ENCODE assay signal across 30 cellular contexts in genomic region chr7:23220690-23221305, GRCh38. TPM values are rescaled to one million over a fixed set of nuclear protein-coding genes. Genes with fewer than 3 reads are reported as not detected.
A peak's percentile ranks its signal among the peaks of the same experiment; 100 is the strongest.
DNase-seq lines count a peak whose midpoint lies in the region; FAIRE-seq and TF ChIP-seq lines count a peak whose summit lies in the region.
"Had no signal": no experiment of that assay in that cellular context is flagged by ENCODE, and none has a peak within 500 bp of the region (broad histone marks: within the 10 kb centered on the region; RNA-seq: fewer than 3 reads in every experiment).

No MANE protein-coding gene starts in this region.

- H3K9ac ChIP-seq in H1 (replicated peaks in 1 of 4; ENCODE audit: extremely low read depth in 1 of 4, low read depth in 3 of 4, low read length in 3 of 4) = no peak overlapping the region

- no peaks in the 10 kb centered on the region for H3K23me2 ChIP-seq in H1 (ENCODE audit: low read depth, low read length)

- H2BK120ac ChIP-seq in H1 (replicated peaks; ENCODE audit: low read depth, low read length) = no peak overlapping the region

- intact Hi-C loops in activated CD4-positive, alpha-beta T cell treated with anti-CD3 and anti-CD28 coated beads, Interleukin-2, amount 10 ng/mL, durations not matched to agents 24 days and 14 days (cut with micrococcal nuclease) = no loop called here

- no peaks in the 10 kb centered on the region for H4K20me1 ChIP-seq in H1 (replicated peaks in 1 of 2; ENCODE audit: control insufficient read depth in 1 of 2, insufficient read depth in 2 of 2, low read length in 2 of 2)

- TF ChIP-seq EP300 in H1 (IDR thresholded peaks at IDR 0.05; ENCODE audit: borderline replicate concordance in 1 of 2, low read depth in 2 of 2, low read length in 2 of 2) = no peak

- H3K4me2 ChIP-seq in H1 (ENCODE audit: insufficient read depth in 1 of 2, low read depth in 2 of 2, low read length in 2 of 2) = no peak overlapping the region; a peak in 1 of 4 replicates

- no peak overlapping the region for H3K23ac ChIP-seq in H1 (ENCODE audit: insufficient read length)

- no peak overlapping the region for H3K14ac ChIP-seq in H1 (ENCODE audit: insufficient read length)

- no peak overlapping the region for H2BK20ac ChIP-seq in H1 (ENCODE audit: low read length)

- no peak overlapping the region for H3K56ac ChIP-seq in H1 (replicated peaks; ENCODE audit: insufficient read length, low read depth, low read length)

- WGBS in H1 (ENCODE audit: extremely low coverage in 1 of 2, insufficient coverage in 1 of 2, insufficient read length in 1 of 2, insufficient replicate concordance in 2 of 2, low coverage in 1 of 2, low lambda C conversion rate in 2 of 2, missing lambda C conversion rate in 1 of 2), 2 experiments = 85% methylated on average over 10 of the region's 10 CpGs; no CpG with 5 or more reads in 1 of the 2 experiments

- peaks cover 3% of the 10 kb centered on the region for H3K9me3 Mint-ChIP-seq in neural crest cell
- H3K9me3 Mint-ChIP-seq in activated CD4-positive, alpha-beta T cell treated with anti-CD3 and anti-CD28 coated beads, Interleukin-2, amount 10 ng/mL, durations not matched to agents 24 days and 14 days = no peaks in the 10 kb centered on the region
- H3K9me3 Mint-ChIP-seq: activated naive CD8-positive, alpha-beta T cell treated with anti-CD3 and anti-CD28 coated beads, Interleukin-2, amount 10 ng/mL, durations not matched to agents 7 days and 5 days; CD14-positive monocyte had no signal

- no peak overlapping the region for H3K4me3 Mint-ChIP-seq in neural crest cell
- H3K4me3 Mint-ChIP-seq in activated CD4-positive, alpha-beta T cell treated with anti-CD3 and anti-CD28 coated beads, Interleukin-2, amount 10 ng/mL, durations not matched to agents 24 days and 14 days = no peak overlapping the region
- H3K4me3 Mint-ChIP-seq: activated naive CD8-positive, alpha-beta T cell treated with anti-CD3 and anti-CD28 coated beads, Interleukin-2, amount 10 ng/mL, durations not matched to agents 7 days and 5 days had no signal

- H3K4ac ChIP-seq in H1 (replicated peaks; ENCODE audit: insufficient read length, low read depth, low read length) = no peak overlapping the region

- H3K4me1 ChIP-seq in HEK293 (ENCODE audit: control insufficient read depth, insufficient read depth, low read length) (no peaks in the 10 kb centered on the region), H1 (replicated peaks in 1 of 4; ENCODE audit: control insufficient read depth in 3 of 4, insufficient read depth in 4 of 4, low read length in 3 of 4) (peaks cover 0 to 3% (median 0%) of the 10 kb centered on the region in 4 experiments; a peak in 2 of 7 replicates)
- H3K4me1 ChIP-seq: sigmoid colon had no signal

- DNase-seq in DMS 273 (lab: John Stamatoyannopoulos, UW; ENCODE audit: unreplicated experiment) (peak; percentile 22), DMS 273 treated with DMSO at 0.1 percent for 48 hours (lab: John Stamatoyannopoulos, UW) (no peak), H1 (ENCODE audit: low read depth in 1 of 2, low spot score in 2 of 2) (no peak), neural crest cell (ENCODE audit: low read depth, low spot score) (no peak), DMS53 (lab: John Stamatoyannopoulos, UW) (no peak), NOMO-1 (lab: John Stamatoyannopoulos, UW; ENCODE audit: unreplicated experiment in 2 of 2) (no peak)
- DNase-seq in activated CD4-positive, alpha-beta T cell treated with anti-CD3 and anti-CD28 coated beads, Interleukin-2, amount 10 ng/mL, durations not matched to agents 24 days and 14 days = no peak
- DNase-seq: activated CD4-positive, alpha-beta T cell treated with anti-CD3 and anti-CD28 coated beads for 48 hours; activated gamma-delta T cell; activated naive CD8-positive, alpha-beta T cell treated with anti-CD3 and anti-CD28 coated beads, Interleukin-2, amount 10 ng/mL, durations not matched to agents 7 days and 5 days; activated T-cell treated with anti-CD3 and anti-CD28 coated beads, Interleukin-2, amount 50 U/mL, for 1 hour; Calu3; central memory CD4-positive, alpha-beta T cell; dorsolateral prefrontal cortex; head of caudate nucleus; KBM-7; MG63; NCI-H1105 treated with DMSO at 0.1 percent for 48 hours; NCI-H2029; OCI-M1; sigmoid colon; stimulated activated CD4-positive, alpha-beta T cell treated with anti-CD3 and anti-CD28 coated beads, Interleukin-4, amount 100 ng/mL, for 4 hours; stimulated activated naive CD4-positive, alpha-beta T cell treated with Interleukin-2 at 50 U/mL for 16 hours had no signal

- FAIRE-seq in H1 (lab: Jason Lieb, UNC) = no peak
- FAIRE-seq: astrocyte, urothelium cell line had no signal

- no peaks in the 10 kb centered on the region for H3K79me1 ChIP-seq in H1 (ENCODE audit: low read depth, low read length)

- no peak overlapping the region for H3K4me3 ChIP-seq in HEK293 (ENCODE audit: low read depth, low read length)
- H3K4me3 ChIP-seq in H1 (ENCODE audit: extremely low read depth in 1 of 4, insufficient read depth in 2 of 4, low read depth in 3 of 4, low read length in 4 of 4) = no peak overlapping the region
- H3K4me3 ChIP-seq: dorsolateral prefrontal cortex, lung, MG63, sigmoid colon had no signal

- TF ChIP-seq POLR2A in H1 (IDR thresholded peaks at IDR 0.05; ENCODE audit: control extremely low read depth in 1 of 2, low read depth in 2 of 2, low read length in 2 of 2) = no peak

- H4K8ac ChIP-seq in H1 (ENCODE audit: extremely low read depth, insufficient read depth, low read length) = no peak overlapping the region

- H3K27ac ChIP-seq in HEK293 (ENCODE audit: extremely low read depth, low read depth, low read length) = no peak overlapping the region
- H3K27ac ChIP-seq in H1 (ENCODE audit: low read depth, low read length) = no peak overlapping the region
- H3K27ac ChIP-seq: 22Rv1, dorsolateral prefrontal cortex, sigmoid colon had no signal

- H3K27ac Mint-ChIP-seq in neural crest cell (ENCODE audit: unreplicated experiment) = peak overlapping the region; percentile 2
- H3K27ac Mint-ChIP-seq in activated CD4-positive, alpha-beta T cell treated with anti-CD3 and anti-CD28 coated beads, Interleukin-2, amount 10 ng/mL, durations not matched to agents 24 days and 14 days = no peak overlapping the region
- H3K27ac Mint-ChIP-seq: activated naive CD8-positive, alpha-beta T cell treated with anti-CD3 and anti-CD28 coated beads, Interleukin-2, amount 10 ng/mL, durations not matched to agents 7 days and 5 days; CD14-positive monocyte had no signal

- H4K91ac ChIP-seq in H1 (replicated peaks; ENCODE audit: insufficient read length, low read length) = no peak overlapping the region

- H2AFZ ChIP-seq in H1 (ENCODE audit: low read length) = peak overlapping the region; percentile 47; the same call in 1 of the 2 replicates

- POLR2A ChIA-PET in HEK293 (lab: Yijun Ruan, JAX) (interaction anchor here (0.6 kb wide), 1 partner anchor 11 kb away, joined by 3 read pairs; no protein-coding TSS in a partner anchor), H1 (lab: Charles Lee; ENCODE audit: partially characterized antibody) (interaction anchor here (1.4 kb wide), 1 partner anchor 9 kb away, joined by 3 read pairs; no protein-coding TSS in a partner anchor)

- no peak overlapping the region for H2BK15ac ChIP-seq in H1 (ENCODE audit: low read length)

- TF ChIP-seq CTCF in HEK293 (tag by site-specific recombination; IDR thresholded peaks at IDR 0.05) (no peak), H1 (IDR thresholded peaks at IDR 0.05; ENCODE audit: control extremely low read depth in 1 of 3, insufficient read depth in 1 of 3, low read depth in 1 of 3, low read length in 3 of 3) (no peak), neural crest cell (conservative IDR thresholded peaks at IDR 0.05) (no peak)

- no peaks in the 10 kb centered on the region for H3K27me3 Mint-ChIP-seq in neural crest cell (ENCODE audit: low read depth)
- peaks cover 19% of the 10 kb centered on the region for H3K27me3 Mint-ChIP-seq in activated CD4-positive, alpha-beta T cell treated with anti-CD3 and anti-CD28 coated beads, Interleukin-2, amount 10 ng/mL, durations not matched to agents 24 days and 14 days

- no peak overlapping the region; the same call in 1 of the 2 replicates for H3K18ac ChIP-seq in H1 (ENCODE audit: extremely low read depth, low read length)

- CTCF ChIA-PET in HEK293 (lab: Yijun Ruan, JAX) (no interaction called here), H1 (lab: Charles Lee; ENCODE audit: partially characterized antibody) (no interaction called here)

- H3K36me3 ChIP-seq in HEK293 (ENCODE audit: control insufficient read depth in 2 of 2, insufficient read depth in 1 of 2, low read length in 2 of 2) = no peaks in the 10 kb centered on the region
- no peaks in the 10 kb centered on the region for H3K36me3 ChIP-seq in H1 (ENCODE audit: control insufficient read depth in 2 of 4, insufficient read depth in 4 of 4, low read length in 3 of 4)
- H3K36me3 ChIP-seq: MG63, sigmoid colon had no signal

- H2BK12ac ChIP-seq in H1 (ENCODE audit: low read depth, low read length) = no peak overlapping the region

- no peak overlapping the region for H2BK5ac ChIP-seq in H1 (ENCODE audit: low read depth, low read length)

- H2AK5ac ChIP-seq in H1 (ENCODE audit: low read depth, low read length) = no peak overlapping the region

- no peaks in the 10 kb centered on the region for H3K36me3 Mint-ChIP-seq in neural crest cell (ENCODE audit: low read depth)
- H3K36me3 Mint-ChIP-seq in activated CD4-positive, alpha-beta T cell treated with anti-CD3 and anti-CD28 coated beads, Interleukin-2, amount 10 ng/mL, durations not matched to agents 24 days and 14 days (ENCODE audit: low read depth) = no peaks in the 10 kb centered on the region
- H3K36me3 Mint-ChIP-seq: activated naive CD8-positive, alpha-beta T cell treated with anti-CD3 and anti-CD28 coated beads, Interleukin-2, amount 10 ng/mL, durations not matched to agents 7 days and 5 days; CD14-positive monocyte had no signal

- no peak for TF ChIP-seq RAD21 in H1 (IDR thresholded peaks at IDR 0.05 in 1 of 2, conservative IDR thresholded peaks at IDR 0.05 in 1 of 2; ENCODE audit: low read depth in 2 of 2, low read length in 2 of 2)

- H3K79me2 ChIP-seq in H1 (ENCODE audit: control insufficient read depth in 1 of 2, insufficient read depth in 2 of 2, low read length in 2 of 2) = no peaks in the 10 kb centered on the region

- peaks cover 5% of the 10 kb centered on the region for H3K4me1 Mint-ChIP-seq in neural crest cell
- no peaks in the 10 kb centered on the region for H3K4me1 Mint-ChIP-seq in activated CD4-positive, alpha-beta T cell treated with anti-CD3 and anti-CD28 coated beads, Interleukin-2, amount 10 ng/mL, durations not matched to agents 24 days and 14 days
- H3K4me1 Mint-ChIP-seq: activated naive CD8-positive, alpha-beta T cell treated with anti-CD3 and anti-CD28 coated beads, Interleukin-2, amount 10 ng/mL, durations not matched to agents 7 days and 5 days had no signal

- H3K9me3 ChIP-seq in HEK293 (ENCODE audit: control insufficient read depth, insufficient read depth, low read depth, low read length) = no peaks in the 10 kb centered on the region
- H3K9me3 ChIP-seq in H1 (ENCODE audit: insufficient read depth in 2 of 2, low read depth in 1 of 2, low read length in 1 of 2) = no peaks in the 10 kb centered on the region
- H3K9me3 ChIP-seq: MG63, sigmoid colon had no signal

- no peaks in the 10 kb centered on the region for H3K27me3 ChIP-seq in H1 (replicated peaks in 1 of 4; ENCODE audit: control insufficient read depth in 3 of 4, extremely low read depth in 1 of 4, insufficient read depth in 3 of 4, low read length in 3 of 4)
- H3K27me3 ChIP-seq: dorsolateral prefrontal cortex, MG63, sigmoid colon had no signal

- H4K5ac ChIP-seq in H1 (ENCODE audit: insufficient read length, low read depth, low read length) = no peak overlapping the region

RNA-seq across cellular contexts. Expression of gene GPNMB, which starts 25.8 kb away (rescaled TPM):
- total RNA-seq in H1 (2021; fragmentation: NEBNext Ultra II Directional; extraction: Animal tissue kit (Norgen Biotek cat#: 25700)) = 0.52 and 1.1 TPM in 2 replicates
- 0.61 and 1.4 TPM in 2 replicates for polyA plus RNA-seq in H1 (2011; rRNA removed)
- 1.5 TPM for polyA plus RNA-seq in H1 (2011; cell fraction: cytosol; rRNA removed)
- polyA plus RNA-seq in H1 (2011; cell fraction: nucleus; rRNA removed) = 0.97 TPM
- 0.63 to 1.6 TPM (median 1.2 TPM) in 4 replicates for polyA plus RNA-seq in H1 (2012, experiment 1 of 2)
- polyA plus RNA-seq in H1 (2012, experiment 2 of 2) = 0.28 TPM
- 1.3 TPM for polyA plus RNA-seq in H1 (2013, experiment 1 of 2)
- polyA plus RNA-seq in H1 (2013, experiment 2 of 2) = 1.5 TPM
- polyA minus RNA-seq in H1 (2011; rRNA and poly(A)+ RNA removed) = 0.79 and 1.3 TPM in 2 replicates
- polyA minus RNA-seq in H1 (2011; cell fraction: cytosol; rRNA and poly(A)+ RNA removed) = 1.0 TPM
- polyA minus RNA-seq in H1 (2011; cell fraction: nucleus; rRNA and poly(A)+ RNA removed) = 1.6 TPM
- total RNA-seq in neural crest cell = not detected in 2 replicates
- 0.95 and 1.3 TPM in 2 replicates for total RNA-seq in activated CD4-positive, alpha-beta T cell treated with anti-CD3 and anti-CD28 coated beads, Interleukin-2, amount 10 ng/mL, durations not matched to agents 24 days and 14 days
- polyA plus RNA-seq: neural cell had no signal

RNA-seq across cellular contexts. Expression of gene NUP42, which starts 39.0 kb away (rescaled TPM):
- 27.8 and 31.8 TPM in 2 replicates for total RNA-seq in H1 (2021; fragmentation: NEBNext Ultra II Directional; extraction: Animal tissue kit (Norgen Biotek cat#: 25700))
- polyA plus RNA-seq in H1 (2011; rRNA removed) = 25.0 and 41.2 TPM in 2 replicates
- 27.4 TPM for polyA plus RNA-seq in H1 (2011; cell fraction: cytosol; rRNA removed)
- 38.5 TPM for polyA plus RNA-seq in H1 (2011; cell fraction: nucleus; rRNA removed)
- polyA plus RNA-seq in H1 (2012, experiment 1 of 2) = 30.0 to 35.3 TPM (median 33.6 TPM) in 4 replicates
- 10.1 TPM for polyA plus RNA-seq in H1 (2012, experiment 2 of 2)
- 21.7 TPM for polyA plus RNA-seq in H1 (2013, experiment 1 of 2)
- 22.1 TPM for polyA plus RNA-seq in H1 (2013, experiment 2 of 2)
- polyA minus RNA-seq in H1 (2011; rRNA and poly(A)+ RNA removed) = 22.2 and 29.8 TPM in 2 replicates
- 16.6 TPM for polyA minus RNA-seq in H1 (2011; cell fraction: cytosol; rRNA and poly(A)+ RNA removed)
- 21.3 TPM for polyA minus RNA-seq in H1 (2011; cell fraction: nucleus; rRNA and poly(A)+ RNA removed)
- 50.3 and 56.2 TPM in 2 replicates for total RNA-seq in neural crest cell
- 51.9 and 60.9 TPM in 2 replicates for total RNA-seq in activated CD4-positive, alpha-beta T cell treated with anti-CD3 and anti-CD28 coated beads, Interleukin-2, amount 10 ng/mL, durations not matched to agents 24 days and 14 days
